Comparison of ENCODE assay signal across 8 cellular contexts in the genomic region with DNA sequence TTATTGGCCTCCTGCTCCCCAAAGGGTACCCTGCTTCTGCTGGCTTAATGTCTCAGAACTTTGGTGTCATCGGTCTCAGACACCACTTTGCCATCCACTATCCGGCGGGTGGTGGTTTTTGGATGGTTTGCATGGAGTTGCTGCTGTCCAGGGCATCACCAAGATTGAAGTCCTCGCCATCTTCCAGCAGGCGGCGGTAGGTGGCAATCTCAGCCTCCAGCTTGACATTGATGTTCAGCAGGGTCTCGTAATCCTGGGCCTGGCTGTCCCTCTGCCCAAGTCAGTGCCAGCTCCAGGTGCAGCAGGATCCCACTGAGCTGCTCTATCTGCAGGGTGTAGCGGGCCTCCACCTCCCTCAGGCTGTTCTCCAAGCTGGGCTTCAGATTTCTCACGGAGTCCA. TPM values are rescaled to one million over a fixed set of nuclear protein-coding genes. Genes with fewer than 3 reads are reported as not detected.
DNase-seq lines count a peak whose midpoint lies in the region; ATAC-seq and TF ChIP-seq lines count a peak whose summit lies in the region.
"Not testable (repeated sequence)": the region's sequence is repeated elsewhere in the genome, so short reads cannot be mapped to it uniquely, and the experiment has no call there.

No MANE protein-coding gene starts in this region.

- BruUV-seq in OCI-LY7 (replicated peaks; lab: Mats Ljungman, UMichigan): not testable (repeated sequence)

- H2AFZ ChIP-seq in OCI-LY7 (ENCODE audit: low read length); osteoblast (ENCODE audit: low read length): not testable (repeated sequence)

- not testable (repeated sequence) for H3K27ac ChIP-seq in OCI-LY7 (ENCODE audit: low read depth, low read length, poor library complexity, severe bottlenecking); heart left ventricle; osteoblast (ENCODE audit: low read depth, low read length)

- H3K4me3 ChIP-seq in OCI-LY7 (ENCODE audit: low read depth, low read length, poor library complexity, severe bottlenecking); heart left ventricle; osteoblast (ENCODE audit: insufficient read depth, low read length): not testable (repeated sequence)

- TF ChIP-seq CTCF in OCI-LY7 (conservative IDR thresholded peaks at IDR 0.05; ENCODE audit: low read length): peak; percentile 71
- peak in 10 of 12 donors; percentile 4 to 66 (median 45) for TF ChIP-seq CTCF in heart left ventricle (IDR thresholded peaks at IDR 0.05)
- TF ChIP-seq CTCF in osteoblast (IDR thresholded peaks at IDR 0.05; ENCODE audit: extremely low read depth, low read depth, low read length): peak; percentile 33

- H3K9me3 ChIP-seq in OCI-LY7 (ENCODE audit: low read length); heart left ventricle; osteoblast (ENCODE audit: low read depth, low read length): not testable (repeated sequence)

- H3K27me3 ChIP-seq in heart left ventricle: not testable (repeated sequence)
- H3K27me3 ChIP-seq in osteoblast (ENCODE audit: insufficient read depth, low read length): peaks cover 15% of the 10 kb centered on the region

- intact Hi-C loops in OCI-LY7 (cut with micrococcal nuclease; ENCODE audit: unreplicated experiment) (loop anchor here (5.0 to 10.0 kb wide), 2 partner anchors 83 to 105 kb away; no protein-coding TSS in a partner anchor), heart left ventricle (cut with DNase I) (loop anchor here in 5 of 10 donors (2.0 to 10.0 kb wide), 4 partner anchors 53 to 107 kb away; a partner anchor contains a TSS)

- CTCF ChIA-PET in OCI-LY7 (lab: Charles Lee; ENCODE audit: unreplicated experiment): interaction anchor here (0.6 to 1.6 kb wide), 4 partner anchors 9 to 98 kb away, joined by 4 to 8 read pairs (median 4); a partner anchor contains a TSS

- TF ChIP-seq POLR2A in heart left ventricle (IDR thresholded peaks at IDR 0.05): not testable (repeated sequence)

- H3K79me2 ChIP-seq in OCI-LY7 (ENCODE audit: insufficient read depth, low read depth, low read length); osteoblast (ENCODE audit: insufficient read depth, low read length): not testable (repeated sequence)

- peak; percentile 41 for DNase-seq in CD1c-positive myeloid dendritic cell (ENCODE audit: extremely low spot score)
- peak; percentile 22 for DNase-seq in HK-2 (ENCODE audit: unreplicated experiment)
- DNase-seq in OCI-LY7 (ENCODE audit: low spot score): peak; percentile 65
- peak; percentile 51 to 55 for DNase-seq in activated CD4-positive, alpha-beta T cell treated with anti-CD3 and anti-CD28 coated beads, Interleukin-2, amount 50 U/mL, for 4 hours
- peak; percentile 48 for DNase-seq in astrocyte of the hippocampus (ENCODE audit: low read depth, low spot score)
- DNase-seq in heart left ventricle: peak in 3 of 5 donors; percentile 54 to 79 (median 66)
- not testable (repeated sequence) for DNase-seq in osteoblast (ENCODE audit: insufficient read length, low spot score, missing footprints)
- peak; percentile 32 to 49 for DNase-seq in stimulated activated CD8-positive, alpha-beta memory T cell treated with anti-CD3 and anti-CD28 coated beads, Interleukin-15, amount 100 ng/mL, for 48 hours (ENCODE audit: low read depth in 2 of 2)

- not testable (repeated sequence) for H3K9me2 ChIP-seq in OCI-LY7 (ENCODE audit: insufficient read depth, low read length)

- peak in 3 of 4 donors; percentile 15 to 68 (median 50) for ATAC-seq in heart left ventricle

- WGBS in heart left ventricle, 4 donors: 35 to 67% (median 57%) methylated on average over 8 to 9 of the region's 9 CpGs

- H3K4me2 ChIP-seq in OCI-LY7 (ENCODE audit: low read length); osteoblast (ENCODE audit: insufficient read depth, low read length): not testable (repeated sequence)

- H3K4me1 ChIP-seq in OCI-LY7 (ENCODE audit: insufficient read depth, low read length, poor library complexity, severe bottlenecking): peaks cover 14% of the 10 kb centered on the region
- not testable (repeated sequence) for H3K4me1 ChIP-seq in heart left ventricle; osteoblast (ENCODE audit: insufficient read depth, low read length)

- not testable (repeated sequence) for H4K20me1 ChIP-seq in OCI-LY7 (ENCODE audit: insufficient read depth, low read length); osteoblast (ENCODE audit: insufficient read depth, low read length)

- H3K36me3 ChIP-seq in OCI-LY7 (ENCODE audit: insufficient read depth, low read length); heart left ventricle; osteoblast (ENCODE audit: insufficient read depth, low read length): not testable (repeated sequence)

- POLR2A ChIA-PET in OCI-LY7 (lab: Charles Lee): interaction anchor here (0.5 to 1.8 kb wide), 4 partner anchors 9 to 82 kb away, joined by 3 to 4 read pairs (median 4); no protein-coding TSS in a partner anchor

RNA-seq across cellular contexts. Expression of a gene that starts 9.1 kb away (rescaled TPM):
- total RNA-seq in OCI-LY7 (2014; rRNA removed; shearing (Covaris generic)): 8.9 and 11.0 TPM in 2 replicates
- total RNA-seq in OCI-LY7 (2022): 4.0 and 4.1 TPM in 2 replicates
- 10 to 100 TPM; 44.6 to 87.5 (median 68.6) TPM for total RNA-seq in heart left ventricle
- 10 to 100 TPM; 11.7 to 36.2 TPM for polyA plus RNA-seq in heart left ventricle
- total RNA-seq in osteoblast: 1.2 and 1.4 TPM in 2 replicates

RNA-seq across cellular contexts. Expression of a gene that starts 28.3 kb away (rescaled TPM):
- not detected in 2 replicates for total RNA-seq in OCI-LY7 (2014; rRNA removed; shearing (Covaris generic))
- total RNA-seq in OCI-LY7 (2022): not detected in 2 replicates
- 1 to 10 TPM in 7 of 9 donors, under 1 TPM in 1, not detected in 1; 0.95 to 4.2 (median 2.9) TPM for total RNA-seq in heart left ventricle
- polyA plus RNA-seq in heart left ventricle: 10 to 100 TPM in 1 of 2 donors, under 1 TPM in 1; 0.82 to 10.5 TPM
- not detected in 2 replicates for total RNA-seq in osteoblast

RNA-seq across cellular contexts. Expression of a gene that starts 54.0 kb away (rescaled TPM):
- total RNA-seq in OCI-LY7 (2014; rRNA removed; shearing (Covaris generic)): 3,339 and 3,717 TPM in 2 replicates
- total RNA-seq in OCI-LY7 (2022): 2,099 and 2,324 TPM in 2 replicates
- total RNA-seq in heart left ventricle: 1,000 to 10,000 TPM in 3 of 9 donors, 100 to 1,000 TPM in 6; 377 to 1,128 (median 947) TPM
- polyA plus RNA-seq in heart left ventricle: 1,000 to 10,000 TPM; 1,409 to 1,620 TPM
- total RNA-seq in osteoblast: 524 and 1,095 TPM in 2 replicates
